ENCODE assay signal across 8 cellular contexts in genomic region chr17:4365628-4366311, GRCh38. TPM values are rescaled to one million over a fixed set of nuclear protein-coding genes. Genes with fewer than 3 reads are reported as not detected.
DNase-seq lines count a peak whose midpoint lies in the region; ATAC-seq and TF ChIP-seq lines count a peak whose summit lies in the region.

No MANE protein-coding gene starts in this region.

- peaks cover 49% of the 10 kb centered on the region for H3K36me3 ChIP-seq in DOHH2 (ENCODE audit: control insufficient read depth, low read length)
- no peaks in the 10 kb centered on the region for H3K36me3 ChIP-seq in KMS-11 (ENCODE audit: insufficient read depth)
- no peaks in the 10 kb centered on the region for H3K36me3 ChIP-seq in osteoblast (ENCODE audit: insufficient read depth, low read length)

- peak overlapping the region; percentile 64 for H3K4me3 Mint-ChIP-seq in activated T-cell treated with anti-CD3 and anti-CD28 coated beads, Interleukin-2, amount 50 U/mL, for 24 hours

- H4K20me1 ChIP-seq in DOHH2 (ENCODE audit: control insufficient read depth, insufficient read depth, low read depth, low read length): peaks cover 18% of the 10 kb centered on the region
- peaks cover 5% of the 10 kb centered on the region; the same call in 1 of the 2 replicates for H4K20me1 ChIP-seq in KMS-11 (ENCODE audit: insufficient read depth)
- peaks cover 30% of the 10 kb centered on the region for H4K20me1 ChIP-seq in osteoblast (ENCODE audit: insufficient read depth, low read length)

- H3K27ac Mint-ChIP-seq in activated T-cell treated with anti-CD3 and anti-CD28 coated beads, Interleukin-2, amount 50 U/mL, for 24 hours: peak overlapping the region; percentile 61

- H3K9me3 Mint-ChIP-seq in activated T-cell treated with anti-CD3 and anti-CD28 coated beads, Interleukin-2, amount 50 U/mL, for 24 hours: no peaks in the 10 kb centered on the region

- no peaks in the 10 kb centered on the region for H3K27me3 Mint-ChIP-seq in activated T-cell treated with anti-CD3 and anti-CD28 coated beads, Interleukin-2, amount 50 U/mL, for 24 hours

- DNase-seq in activated T-cell treated with anti-CD3 and anti-CD28 coated beads, Interleukin-2, amount 50 U/mL, for 24 hours: no peak
- DNase-seq in germinal center (ENCODE audit: low spot score) (peak; percentile 40), osteoblast (ENCODE audit: insufficient read length, low spot score, missing footprints) (no peak), NCI-H187 treated with DMSO at 0.1 percent for 48 hours (lab: John Stamatoyannopoulos, UW) (no peak), DMS114 treated with DMSO at 0.1 percent for 48 hours (lab: John Stamatoyannopoulos, UW; ENCODE audit: unreplicated experiment) (no peak)

- H3K4me1 ChIP-seq in DOHH2 (ENCODE audit: control insufficient read depth, low read length): peaks cover 76% of the 10 kb centered on the region
- H3K4me1 ChIP-seq in KMS-11 (ENCODE audit: low read depth, poor library complexity, severe bottlenecking): peaks cover 52% of the 10 kb centered on the region
- peaks cover 4% of the 10 kb centered on the region for H3K4me1 ChIP-seq in osteoblast (ENCODE audit: insufficient read depth, low read length)

- TF ChIP-seq CTCF in DOHH2 (IDR thresholded peaks at IDR 0.05; ENCODE audit: low read depth, low read length, poor library complexity, severe bottlenecking): no peak
- no peak for TF ChIP-seq CTCF in KMS-11 (conservative IDR thresholded peaks at IDR 0.05; ENCODE audit: low read depth, low read length)
- no peak for TF ChIP-seq CTCF in osteoblast (IDR thresholded peaks at IDR 0.05; ENCODE audit: extremely low read depth, low read depth, low read length)

- peak; percentile 9 for ATAC-seq in GM21529 (IDR thresholded peaks at IDR 0.05; ENCODE audit: unreplicated experiment)

- peak overlapping the region; percentile 65 for H3K4me2 ChIP-seq in DOHH2 (ENCODE audit: low read length)
- 0 out of 2 replicates have a peak overlapping the region, but pooled peaks have one; percentile 21 for H3K4me2 ChIP-seq in KMS-11
- H3K4me2 ChIP-seq in osteoblast (ENCODE audit: insufficient read depth, low read length): peak overlapping the region; percentile 88

- H3K36me3 Mint-ChIP-seq in activated T-cell treated with anti-CD3 and anti-CD28 coated beads, Interleukin-2, amount 50 U/mL, for 24 hours (ENCODE audit: low read depth): peaks cover 27% of the 10 kb centered on the region

- H3K9me2 ChIP-seq in DOHH2 (replicated peaks; ENCODE audit: control insufficient read depth, low read length): no peaks in the 10 kb centered on the region

- H2AFZ ChIP-seq in KMS-11 (ENCODE audit: low read depth) (no peak overlapping the region), osteoblast (ENCODE audit: low read length) (peak overlapping the region; percentile 59)

- peaks cover 23% of the 10 kb centered on the region for H3F3A ChIP-seq in DOHH2 (ENCODE audit: control insufficient read depth, insufficient read depth)

- H3K9me3 ChIP-seq in DOHH2 (ENCODE audit: control insufficient read depth, insufficient read depth, low read length): no peaks in the 10 kb centered on the region
- H3K9me3 ChIP-seq in osteoblast (ENCODE audit: low read depth, low read length): no peaks in the 10 kb centered on the region

- H3K4me3 ChIP-seq in DOHH2 (ENCODE audit: low read length) (peak overlapping the region; percentile 78), KMS-11 (IDR thresholded peaks at IDR 0.05; ENCODE audit: insufficient read depth, low read depth, low read length) (no peak overlapping the region), osteoblast (ENCODE audit: insufficient read depth, low read length) (peak overlapping the region; percentile 92)

- H3K79me2 ChIP-seq in DOHH2 (ENCODE audit: control insufficient read depth, low read length) (peaks cover 58% of the 10 kb centered on the region), KMS-11 (ENCODE audit: insufficient read depth, low read depth) (peaks cover 52% of the 10 kb centered on the region), osteoblast (ENCODE audit: insufficient read depth, low read length) (peaks cover 53% of the 10 kb centered on the region)

- H3K27me3 ChIP-seq in DOHH2 (ENCODE audit: control insufficient read depth, low read length): no peaks in the 10 kb centered on the region
- no peaks in the 10 kb centered on the region for H3K27me3 ChIP-seq in KMS-11 (ENCODE audit: insufficient read depth, low read depth)
- no peaks in the 10 kb centered on the region for H3K27me3 ChIP-seq in osteoblast (ENCODE audit: insufficient read depth, low read length)

- H3K9ac ChIP-seq in KMS-11: peak overlapping the region; percentile 72

- H3K4me1 Mint-ChIP-seq in activated T-cell treated with anti-CD3 and anti-CD28 coated beads, Interleukin-2, amount 50 U/mL, for 24 hours (ENCODE audit: low read depth): peaks cover 36% of the 10 kb centered on the region

- H3K27ac ChIP-seq in DOHH2 (ENCODE audit: low read depth, low read length) (peak overlapping the region; percentile 88), KMS-11 (peak overlapping the region; percentile 74), osteoblast (ENCODE audit: low read depth, low read length) (peak overlapping the region; percentile 76)

RNA-seq across cellular contexts. Expression of gene UBE2G1, which starts 0.7 kb away (rescaled TPM):
- total RNA-seq in osteoblast: 36.2 and 37.7 TPM in 2 replicates

Comparison
In these comparisons a context has a peak if more than half of its experiments do, and no peak if none do; other contexts are left out.
1. H3K4me2 ChIP-seq: peak in every context shown above with its lines; median percentile 88 in osteoblast; 65 in DOHH2; 21 in KMS-11.